Comparison of ENCODE assay signal across 24 cellular contexts in the genomic region with DNA sequence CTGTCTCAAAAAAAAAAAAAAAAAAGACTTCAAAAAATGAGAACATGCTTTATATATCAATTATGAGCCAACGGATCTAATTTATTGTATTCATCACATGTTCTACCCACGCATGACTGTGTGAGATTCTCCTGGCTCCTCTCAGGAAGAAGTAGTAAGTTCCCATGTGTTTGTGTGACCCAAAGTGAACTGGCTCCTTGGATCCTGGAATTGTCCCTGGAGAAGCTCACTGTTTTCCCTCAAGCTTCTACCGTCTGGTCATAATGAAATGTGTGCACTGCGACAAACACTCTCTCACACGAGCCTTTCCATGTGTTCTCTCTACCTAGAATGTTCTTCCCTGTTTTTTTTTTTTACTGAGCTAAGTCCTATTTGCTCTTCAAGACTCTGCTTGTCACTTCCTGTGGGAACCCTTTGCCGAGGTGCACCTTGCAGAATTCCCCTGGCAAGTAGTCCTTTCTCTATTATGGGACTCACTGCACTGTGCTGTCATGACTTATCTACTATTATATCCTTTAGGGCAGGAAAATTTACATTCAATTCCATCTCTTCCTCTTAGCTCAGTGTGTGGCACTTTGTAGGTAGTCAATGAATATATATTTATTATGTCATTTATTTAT.
DNase-seq lines count a peak whose midpoint lies in the region; ATAC-seq and TF ChIP-seq lines count a peak whose summit lies in the region.
"Had no signal": no experiment of that assay in that cellular context is flagged by ENCODE, and none has a peak within 500 bp of the region (broad histone marks: within the 10 kb centered on the region; RNA-seq: fewer than 3 reads in every experiment).

No MANE protein-coding gene starts in this region.

- no peaks in the 10 kb centered on the region for H3K27me3 ChIP-seq in esophagus muscularis mucosa
- H3K27me3 ChIP-seq: BLaER1 treated with 17β-estradiol and CSF1 and Interleukin-3, amounts not matched to agents 10 nM and 100 nM had no signal

- no peak overlapping the region for H3K4me3 ChIP-seq in fibroblast of mammary gland (ENCODE audit: control insufficient read depth, low read depth, low read length)
- no peak overlapping the region for H3K4me3 ChIP-seq in esophagus muscularis mucosa
- H3K4me3 ChIP-seq: A549; BLaER1 treated with 17β-estradiol and CSF1 and Interleukin-3, amounts not matched to agents 10 nM and 100 nM; GM12878 had no signal

- H3K36me3 ChIP-seq in esophagus muscularis mucosa, result peaks cover 0 to 8% (median 2%) of the 10 kb centered on the region in 4 donors

- DNase-seq in Right ventricle myocardium inferior (ENCODE audit: missing footprints) (no peak), Right ventricle myocardium superior (no peak), left ventricle myocardium superior (no peak), cardiac septum (ENCODE audit: low spot score) (no peak), fibroblast of mammary gland (ENCODE audit: low read depth) (peak; percentile 27), esophagus muscularis mucosa (ENCODE audit: extremely low spot score) (no peak)
- DNase-seq in activated CD4-positive, alpha-beta T cell treated with anti-CD3 and anti-CD28 coated beads for 1 hour, result no peak
- DNase-seq: AML-193; Caco-2; Calu3; CD4-positive, alpha-beta T cell; CD8-positive, alpha-beta T cell; DMS 273 treated with DMSO at 0.1 percent for 48 hours; DMS153; DMS53; DMS79; DND-41; EL; GDM1 had no signal

- 68% methylated on average over 6 of the region's 6 CpGs for WGBS in esophagus muscularis mucosa

- ATAC-seq in Right ventricle myocardium inferior (peak; percentile 50), Right ventricle myocardium superior (ENCODE audit: poor library complexity) (no peak), left ventricle myocardium superior (peak; percentile 79)
- ATAC-seq: A549; CD8-positive, alpha-beta T cell; GM12878 had no signal

- H3K27ac ChIP-seq in esophagus muscularis mucosa (replicated peaks in 1 of 4), result no peak overlapping the region
- H3K27ac ChIP-seq: 22Rv1; A549; BLaER1 treated with 17β-estradiol and CSF1 and Interleukin-3, amounts not matched to agents 10 nM and 100 nM; C4-2B had no signal

- TF ChIP-seq CTCF in fibroblast of mammary gland (conservative IDR thresholded peaks at IDR 0.05; ENCODE audit: control insufficient read depth, insufficient read depth, low read depth, low read length) (no peak), esophagus muscularis mucosa (IDR thresholded peaks at IDR 0.05) (no peak)

- no peaks in the 10 kb centered on the region for H3K9me3 ChIP-seq in esophagus muscularis mucosa
- H3K9me3 ChIP-seq: A549, Caco-2 had no signal

- TF ChIP-seq EP300 in esophagus muscularis mucosa (IDR thresholded peaks at IDR 0.05), result no peak

- TF ChIP-seq POLR2A in esophagus muscularis mucosa (IDR thresholded peaks at IDR 0.05; ENCODE audit: low read depth), result no peak

- peaks cover 0 to 35% (median 31%) of the 10 kb centered on the region in 4 donors for H3K4me1 ChIP-seq in esophagus muscularis mucosa
- H3K4me1 ChIP-seq: A549, Caco-2 had no signal

- intact Hi-C loops in Right ventricle myocardium inferior (cut with DNase I) (no loop called here), Right ventricle myocardium superior (cut with DNase I) (no loop called here), left ventricle myocardium superior (cut with micrococcal nuclease) (no loop called here), cardiac septum (cut with DNase I) (no loop called here), esophagus muscularis mucosa (cut with DNase I) (no loop called here)
